Comparison of ENCODE assay signal across 10 cellular contexts in the genomic region with DNA sequence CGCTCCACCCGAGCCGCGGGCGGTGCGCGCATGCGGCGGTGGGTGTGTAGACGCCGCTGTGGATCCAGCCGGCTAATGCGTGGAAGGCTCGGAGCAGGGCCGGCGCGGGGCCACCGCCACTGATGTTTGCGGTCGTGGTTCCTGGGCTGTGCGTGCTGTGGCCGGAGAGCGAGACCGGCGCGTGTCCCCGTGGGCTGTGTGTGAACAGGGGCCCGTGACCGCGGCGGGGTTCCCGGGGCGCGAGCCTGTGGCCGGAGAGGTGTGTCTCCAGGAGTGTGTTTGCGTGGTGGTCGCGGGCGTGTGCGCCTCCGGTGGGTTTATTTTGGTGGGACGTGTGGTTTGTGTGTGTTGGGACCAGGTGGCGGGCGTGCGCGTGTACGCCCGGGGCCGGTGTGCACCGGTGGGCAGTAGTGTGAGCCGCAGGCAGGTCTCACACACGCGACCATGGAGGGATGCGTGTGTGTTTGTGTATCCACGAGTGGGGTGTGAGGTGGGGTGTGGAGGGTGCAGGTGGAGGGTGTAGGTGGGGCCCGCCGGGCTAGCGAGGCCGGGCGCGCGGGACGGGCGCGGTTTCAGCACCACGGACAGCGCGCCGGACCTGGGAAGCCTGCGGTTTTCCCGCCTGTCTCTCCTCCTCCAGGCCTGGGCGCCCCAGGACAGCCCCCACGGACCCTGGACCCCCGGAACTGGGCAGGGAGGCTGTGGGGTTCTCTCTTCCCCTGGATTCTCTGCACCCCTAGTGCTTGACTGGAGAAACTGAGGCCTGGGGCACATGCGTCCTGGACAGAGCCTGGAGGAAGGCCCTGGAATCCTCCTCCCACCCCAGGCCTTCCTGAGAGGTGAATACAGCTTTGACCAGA. TPM values are rescaled to one million over a fixed set of nuclear protein-coding genes. Genes with fewer than 3 reads are reported as not detected.
A peak's percentile ranks its signal among the peaks of the same experiment; 100 is the strongest.
DNase-seq lines count a peak whose midpoint lies in the region; ATAC-seq and TF ChIP-seq lines count a peak whose summit lies in the region.
"Had no signal": no experiment of that assay in that cellular context is flagged by ENCODE, and none has a peak within 500 bp of the region (broad histone marks: within the 10 kb centered on the region; RNA-seq: fewer than 3 reads in every experiment).

No MANE protein-coding gene starts in this region.

- no peak overlapping the region for H2BK5ac ChIP-seq in mesenchymal stem cell (ENCODE audit: low read depth, low read length, poor library complexity, severe bottlenecking)

- H3K14ac ChIP-seq in mesenchymal stem cell (ENCODE audit: low read length in 2 of 2) = no peak overlapping the region

- H3K27me3 Mint-ChIP-seq in chondrocyte (ENCODE audit: low read depth) = peaks cover 16% of the 10 kb centered on the region

- H3K9me3 ChIP-seq in A673 (ENCODE audit: low read depth, low read length, poor library complexity, severe bottlenecking) (no peaks in the 10 kb centered on the region), mesenchymal stem cell (ENCODE audit: control insufficient read depth, low read length) (no peaks in the 10 kb centered on the region), spleen (no peaks in the 10 kb centered on the region)

- TF ChIP-seq CTCF in A673 (conservative IDR thresholded peaks at IDR 0.05; ENCODE audit: low read depth, low read length) = no peak
- TF ChIP-seq CTCF in chondrocyte (IDR thresholded peaks at IDR 0.05) = no peak
- no peak for TF ChIP-seq CTCF in spleen (IDR thresholded peaks at IDR 0.05 in 8 of 11, conservative IDR thresholded peaks at IDR 0.05 in 3 of 11)

- no peak overlapping the region for H2BK12ac ChIP-seq in mesenchymal stem cell (ENCODE audit: low read length in 2 of 2)

- CTCF ChIA-PET in A673 (lab: Charles Lee) = no interaction called here

- no peak overlapping the region for H2AFZ ChIP-seq in mesenchymal stem cell (ENCODE audit: low read depth, low read length)

- no peak overlapping the region for H3K9ac ChIP-seq in mesenchymal stem cell (ENCODE audit: low read length)

- H3K27ac Mint-ChIP-seq in chondrocyte (ENCODE audit: unreplicated experiment) = no peak overlapping the region

- H3K27ac ChIP-seq in A673 (ENCODE audit: low read depth, low read length, poor library complexity, severe bottlenecking) (no peak overlapping the region), mesenchymal stem cell (ENCODE audit: low read length, poor library complexity, severe bottlenecking) (no peak overlapping the region), spleen (no peak overlapping the region)
- H3K27ac ChIP-seq: foreskin keratinocyte had no signal

- no peak overlapping the region for H3K23ac ChIP-seq in mesenchymal stem cell (ENCODE audit: low read length in 2 of 2)

- H2AK5ac ChIP-seq in mesenchymal stem cell (ENCODE audit: low read length, severe bottlenecking) = no peak overlapping the region

- H3K27me3 ChIP-seq in A673 (replicated peaks; ENCODE audit: insufficient read depth, low read depth, low read length, poor library complexity) (no peaks in the 10 kb centered on the region), mesenchymal stem cell (ENCODE audit: control insufficient read depth in 1 of 2, insufficient read depth in 1 of 2, low read length in 2 of 2) (peaks cover 14 to 67% of the 10 kb centered on the region in 2 experiments), spleen (replicated peaks in 1 of 7) (peaks cover 8 to 87% (median 52%) of the 10 kb centered on the region in 7 donors)

- H3K4me3 ChIP-seq in A673 (ENCODE audit: low read depth, low read length, poor library complexity, severe bottlenecking) (peak overlapping the region; percentile 50), mesenchymal stem cell (ENCODE audit: insufficient read depth in 1 of 2, low read depth in 1 of 2, low read length in 2 of 2) (peak overlapping the region in 1 of 2 experiments; percentile 40), spleen (peak overlapping the region in 1 of 8 donors; percentile 62)

- peak overlapping the region; percentile 66 for H3K4me2 ChIP-seq in mesenchymal stem cell (ENCODE audit: low read length, poor library complexity, severe bottlenecking)

- H2BK15ac ChIP-seq in mesenchymal stem cell (ENCODE audit: low read depth, poor library complexity, severe bottlenecking) = no peak overlapping the region

- H2BK120ac ChIP-seq in mesenchymal stem cell (ENCODE audit: low read depth, low read length) = no peak overlapping the region

- DNase-seq in A673 (ENCODE audit: low spot score) (no peak), HT-29 (ENCODE audit: low spot score) (peak; percentile 32), chondrocyte (ENCODE audit: low spot score) (no peak), mesenchymal stem cell (no peak), NCI-H748 (lab: John Stamatoyannopoulos, UW; ENCODE audit: unreplicated experiment) (no peak), cerebellar nuclear complex (lab: John Stamatoyannopoulos, UW) (no peak), spleen (no peak)
- DNase-seq: foreskin keratinocyte, NCI-H82 had no signal

- intact Hi-C loops in A673 (cut with micrococcal nuclease; ENCODE audit: unreplicated experiment) (no loop called here), spleen (cut with DNase I; ENCODE audit: low total_unique reads) (no loop called here)

- BruUV-seq in A673 (replicated peaks; lab: Mats Ljungman, UMichigan) = no TSS peak

- H3K4me3 Mint-ChIP-seq in chondrocyte (ENCODE audit: unreplicated experiment) = peak overlapping the region; percentile 53

- peaks cover 23% of the 10 kb centered on the region for H3K4me1 ChIP-seq in A673 (ENCODE audit: insufficient read depth, low read length, poor library complexity, severe bottlenecking)
- peaks cover 47% of the 10 kb centered on the region for H3K4me1 ChIP-seq in mesenchymal stem cell (ENCODE audit: control insufficient read depth, insufficient read depth, low read depth, low read length)
- peaks cover 10 to 36% (median 29%) of the 10 kb centered on the region in 6 donors for H3K4me1 ChIP-seq in spleen
- H3K4me1 ChIP-seq: foreskin keratinocyte had no signal

- H3K79me1 ChIP-seq in mesenchymal stem cell (replicated peaks; ENCODE audit: low read length, poor library complexity, severe bottlenecking) = peaks cover 10% of the 10 kb centered on the region

- no peak for ATAC-seq in HG02973 (IDR thresholded peaks at IDR 0.05; ENCODE audit: unreplicated experiment)
- ATAC-seq: foreskin keratinocyte had no signal

- WGBS in mesenchymal stem cell = 33% methylated on average over 52 of the region's 75 CpGs
- WGBS in spleen, 5 donors = 30 to 40% (median 34%) methylated on average over 62 to 75 of the region's 75 CpGs

- POLR2A ChIA-PET in A673 (lab: Charles Lee; ENCODE audit: low non-redundant PET) = no interaction called here

- H3K18ac ChIP-seq in mesenchymal stem cell (ENCODE audit: low read depth in 1 of 2, low read length in 2 of 2) = no peak overlapping the region

- no peak overlapping the region for H3K4ac ChIP-seq in mesenchymal stem cell (ENCODE audit: low read depth in 1 of 2, low read length in 2 of 2)

- H3K36me3 ChIP-seq in A673 (ENCODE audit: insufficient read depth, low read length, poor library complexity, severe bottlenecking) (no peaks in the 10 kb centered on the region), mesenchymal stem cell (ENCODE audit: control insufficient read depth in 1 of 2, insufficient read depth in 2 of 2, low read depth in 1 of 2, low read length in 2 of 2) (peaks cover 0 to 5% of the 10 kb centered on the region in 2 experiments), spleen (no peaks in the 10 kb centered on the region)

- peaks cover 14% of the 10 kb centered on the region for H3K4me1 Mint-ChIP-seq in chondrocyte (ENCODE audit: low read depth)

- H4K8ac ChIP-seq in mesenchymal stem cell (ENCODE audit: low read length) = no peak overlapping the region

- H3K36me3 Mint-ChIP-seq in chondrocyte (ENCODE audit: low read depth) = no peaks in the 10 kb centered on the region

- no peaks in the 10 kb centered on the region for H3K9me3 Mint-ChIP-seq in chondrocyte (ENCODE audit: low read depth)

- no peak overlapping the region for H4K91ac ChIP-seq in mesenchymal stem cell (ENCODE audit: low read length)

- TF ChIP-seq POLR2A in spleen (IDR thresholded peaks at IDR 0.05) = no peak

RNA-seq across cellular contexts. Expression of gene HCN2, which starts 1.6 kb away (rescaled TPM):
- total RNA-seq in A673 (2021) = 13.1 and 15.7 TPM in 2 replicates
- 0.10 TPM in 1 of 2 replicates, not detected in the other for total RNA-seq in HT-29 (2014; rRNA removed; shearing (Covaris generic))
- 6.2 to 6.8 TPM (median 6.7 TPM) in 3 replicates for total RNA-seq in chondrocyte
- polyA plus RNA-seq in mesenchymal stem cell (2013, experiment 1 of 2) = 2.0 TPM
- polyA plus RNA-seq in mesenchymal stem cell (2013, experiment 2 of 2) = 2.1 TPM
- 1 to 10 TPM in 1 of 7 donors, under 1 TPM in 4, not detected in 2; 0.19 to 1.1 (median 0.54) TPM for total RNA-seq in spleen
- polyA plus RNA-seq in spleen = under 1 TPM; 0.09 to 0.19 (median 0.11) TPM

RNA-seq across cellular contexts. Expression of gene BSG, which starts 18.9 kb away (rescaled TPM):
- total RNA-seq in A673 (2021) = 865 TPM in 2 replicates
- 725 and 781 TPM in 2 replicates for total RNA-seq in HT-29 (2014; rRNA removed; shearing (Covaris generic))
- 440 to 503 TPM (median 452 TPM) in 3 replicates for total RNA-seq in chondrocyte
- polyA plus RNA-seq in mesenchymal stem cell (2013, experiment 1 of 2) = 617 TPM
- 607 TPM for polyA plus RNA-seq in mesenchymal stem cell (2013, experiment 2 of 2)
- 100 to 1,000 TPM; 180 to 307 (median 274) TPM for total RNA-seq in spleen
- 100 to 1,000 TPM in 2 of 3 donors, 10 to 100 TPM in 1; 95.3 to 141 (median 139) TPM for polyA plus RNA-seq in spleen

RNA-seq across cellular contexts. Expression of gene POLRMT, which starts 42.0 kb away (rescaled TPM):
- total RNA-seq in A673 (2021) = 100 and 107 TPM in 2 replicates
- total RNA-seq in HT-29 (2014; rRNA removed; shearing (Covaris generic)) = 74.3 and 89.6 TPM in 2 replicates
- 27.3 to 35.8 TPM (median 35.5 TPM) in 3 replicates for total RNA-seq in chondrocyte
- 24.9 TPM for polyA plus RNA-seq in mesenchymal stem cell (2013, experiment 1 of 2)
- 23.7 TPM for polyA plus RNA-seq in mesenchymal stem cell (2013, experiment 2 of 2)
- total RNA-seq in spleen = 10 to 100 TPM; 28.6 to 55.6 (median 49.7) TPM
- 100 to 1,000 TPM in 2 of 3 donors, 10 to 100 TPM in 1; 67.8 to 105 (median 102) TPM for polyA plus RNA-seq in spleen

RNA-seq across cellular contexts. Expression of gene GZMM, which starts 47.5 kb away (rescaled TPM):
- total RNA-seq in A673 (2021) (1.0 and 2.5 TPM in 2 replicates), chondrocyte (not detected in 3 replicates), spleen (10 to 100 TPM in 4 of 7 donors, 1 to 10 TPM in 3; 3.9 to 19.5 (median 13.5) TPM)
- total RNA-seq in HT-29 (2014; rRNA removed; shearing (Covaris generic)) = 0.31 TPM in 1 of 2 replicates, not detected in the other
- polyA plus RNA-seq in mesenchymal stem cell (2013, experiment 1 of 2) = not detected
- 0.07 TPM for polyA plus RNA-seq in mesenchymal stem cell (2013, experiment 2 of 2)
- polyA plus RNA-seq in spleen = 10 to 100 TPM in 2 of 3 donors, 1 to 10 TPM in 1; 9.4 to 19.1 (median 16.3) TPM
- total RNA-seq: foreskin keratinocyte had no signal

RNA-seq across cellular contexts. Expression of gene FGF22, which starts 48.4 kb away (rescaled TPM):
- total RNA-seq in A673 (2021) (0.19 and 0.57 TPM in 2 replicates), chondrocyte (not detected in 3 replicates), spleen (under 1 TPM in 2 of 7 donors, not detected in 5; 0.27 to 0.61 TPM)
- total RNA-seq in HT-29 (2014; rRNA removed; shearing (Covaris generic)) = 0.05 and 0.36 TPM in 2 replicates
- 0.04 TPM for polyA plus RNA-seq in mesenchymal stem cell (2013, experiment 1 of 2)
- 0.07 TPM for polyA plus RNA-seq in mesenchymal stem cell (2013, experiment 2 of 2)
- under 1 TPM in 2 of 3 donors, not detected in 1; 0.10 to 0.20 TPM for polyA plus RNA-seq in spleen
- total RNA-seq: foreskin keratinocyte had no signal
- polyA plus RNA-seq: foreskin keratinocyte had no signal
